Comparison of ENCODE assay signal across 8 cellular contexts in the genomic region with DNA sequence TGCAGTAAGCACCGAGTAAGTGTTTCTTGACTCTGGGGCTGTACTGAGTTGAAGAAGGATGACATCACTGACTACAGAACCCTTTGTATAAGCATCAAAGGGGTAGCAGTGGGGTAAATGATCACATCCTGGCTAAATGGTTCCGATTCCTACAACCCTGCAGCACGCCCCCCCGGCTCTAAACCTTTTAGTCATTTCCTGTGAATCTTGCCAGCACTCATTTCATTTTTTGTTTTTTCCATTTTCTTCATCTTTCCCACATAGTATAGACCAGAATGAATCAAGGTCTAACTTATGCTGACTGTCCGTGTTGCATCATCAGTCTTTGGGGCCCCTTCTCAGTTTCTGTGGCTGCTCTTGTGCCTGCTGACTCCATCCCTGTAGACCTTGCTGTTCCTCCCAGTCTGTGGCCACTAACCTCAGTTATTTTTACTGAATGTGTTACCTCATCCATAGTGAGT.
DNase-seq lines count a peak whose midpoint lies in the region; ATAC-seq and TF ChIP-seq lines count a peak whose summit lies in the region.

No MANE protein-coding gene starts in this region.

- DNase-seq in EH (ENCODE audit: low read depth) (peak; percentile 92), T follicular helper cell (ENCODE audit: low read depth) (peak; percentile 16), astrocyte of the hippocampus (ENCODE audit: low read depth, low spot score) (peak; percentile 83), smooth muscle cell (lab: John Stamatoyannopoulos, UW; ENCODE audit: unreplicated experiment) (no peak), ascending aorta (ENCODE audit: low spot score in 2 of 2) (no peak), substantia nigra (lab: John Stamatoyannopoulos, UW) (no peak), NCI-H2107 (lab: John Stamatoyannopoulos, UW) (no peak)

- H3K4me2 ChIP-seq in smooth muscle cell, result peak overlapping the region; percentile 62

- ATAC-seq in HG02642 (IDR thresholded peaks at IDR 0.05; ENCODE audit: poor library complexity, unreplicated experiment), result no peak

- H3K36me3 ChIP-seq in smooth muscle cell (ENCODE audit: low read depth) (no peaks in the 10 kb centered on the region), ascending aorta (peaks cover 0 to 7% of the 10 kb centered on the region in 2 donors)

- 15% methylated on average over 5 of the region's 5 CpGs for WGBS in smooth muscle cell (ENCODE audit: low lambda C conversion rate)

- H3K9me3 ChIP-seq in smooth muscle cell (replicated peaks; ENCODE audit: low read depth) (no peaks in the 10 kb centered on the region), ascending aorta (no peaks in the 10 kb centered on the region)

- TF ChIP-seq CTCF in smooth muscle cell (IDR thresholded peaks at IDR 0.05; ENCODE audit: borderline replicate concordance, insufficient read depth, poor library complexity, severe bottlenecking), result no peak
- no peak for TF ChIP-seq CTCF in ascending aorta (IDR thresholded peaks at IDR 0.05)

- H3K27ac ChIP-seq in smooth muscle cell (ENCODE audit: low read depth) (peak overlapping the region; percentile 98), ascending aorta (peak overlapping the region in 1 of 2 donors; percentile 24), substantia nigra (ENCODE audit: low read depth, low read length, poor library complexity, severe bottlenecking) (no peak overlapping the region)

- intact Hi-C loops in ascending aorta (cut with DNase I), result no loop called here

- H3K9ac ChIP-seq in smooth muscle cell (ENCODE audit: low read depth), result peak overlapping the region; percentile 80

- H3K27me3 ChIP-seq in smooth muscle cell (ENCODE audit: low read depth) (no peaks in the 10 kb centered on the region), ascending aorta (no peaks in the 10 kb centered on the region)

- H3K79me2 ChIP-seq in smooth muscle cell (ENCODE audit: low read depth), result peaks cover 21% of the 10 kb centered on the region

- no peaks in the 10 kb centered on the region for H4K20me1 ChIP-seq in smooth muscle cell (ENCODE audit: low read depth)

- H3K4me3 ChIP-seq in smooth muscle cell, result no peak overlapping the region
- no peak overlapping the region for H3K4me3 ChIP-seq in ascending aorta

- H3K4me1 ChIP-seq in smooth muscle cell (ENCODE audit: low read depth), result peaks cover 8% of the 10 kb centered on the region
- peaks cover 4% of the 10 kb centered on the region in 2 donors for H3K4me1 ChIP-seq in ascending aorta

- H2AFZ ChIP-seq in smooth muscle cell (ENCODE audit: low read depth), result no peak overlapping the region

- peaks cover 5% of the 10 kb centered on the region for H3F3A ChIP-seq in smooth muscle cell (ENCODE audit: low read depth)

Comparison
In these comparisons a context has a peak if more than half of its experiments do, and no peak if none do; other contexts are left out.
1. DNase-seq: peak in EH (single experiment), T follicular helper cell (single experiment) and astrocyte of the hippocampus (single experiment); none in smooth muscle cell (single experiment), ascending aorta (0 of 2), substantia nigra (0 of 49) and NCI-H2107 (single experiment).